8 cellular contexts compared by ENCODE assay signal in genomic region chr3:61250784-61251173, GRCh38. TPM values are rescaled to one million over a fixed set of nuclear protein-coding genes. Genes with fewer than 3 reads are reported as not detected.
DNase-seq lines count a peak whose midpoint lies in the region; ATAC-seq lines count a peak whose summit lies in the region.

No MANE protein-coding gene starts in this region.

- no peaks in the 10 kb centered on the region for H3K9me3 ChIP-seq in CD8-positive, alpha-beta memory T cell (ENCODE audit: low read length)
- no peaks in the 10 kb centered on the region for H3K9me3 ChIP-seq in trophoblast cell (ENCODE audit: insufficient read depth, low read depth, low read length)

- no peak overlapping the region for H3K23ac ChIP-seq in trophoblast cell (ENCODE audit: low read length)

- H3K4me2 ChIP-seq in trophoblast cell (ENCODE audit: low read length) = peak overlapping the region; percentile 90

- peak in 1 of 5 donors; percentile 2 for DNase-seq in CD8-positive, alpha-beta memory T cell
- DNase-seq in Jurkat, Clone E6-1 (ENCODE audit: low read depth, low spot score) = no peak
- peak; percentile 33 to 42 for DNase-seq in activated T-cell treated with anti-CD3 and anti-CD28 coated beads, Interleukin-2, amount 50 U/mL, for 48 hours
- peak; percentile 13 for DNase-seq in germinal center (ENCODE audit: low spot score)
- peak; percentile 61 to 77 for DNase-seq in trophoblast cell
- DNase-seq in NCI-H2081 treated with DMSO at 0.1 percent for 48 hours (lab: John Stamatoyannopoulos, UW) = no peak

- peaks cover 3% of the 10 kb centered on the region for H3K79me1 ChIP-seq in trophoblast cell (ENCODE audit: low read length)

- peak overlapping the region; percentile 18 for H2BK5ac ChIP-seq in trophoblast cell (ENCODE audit: low read depth, low read length, poor library complexity)

- H3K4me1 ChIP-seq in CD8-positive, alpha-beta memory T cell (ENCODE audit: insufficient read depth, low read length) = peaks cover 16% of the 10 kb centered on the region
- H3K4me1 ChIP-seq in trophoblast cell (ENCODE audit: control insufficient read depth in 1 of 2, insufficient read depth in 2 of 2, low read length in 2 of 2) = peaks cover 5 to 9% of the 10 kb centered on the region in 2 experiments

- H3K36me3 Mint-ChIP-seq in CD8-positive, alpha-beta memory T cell = peaks cover 0 to 4% (median 3%) of the 10 kb centered on the region in 3 donors

- H3K14ac ChIP-seq in trophoblast cell (ENCODE audit: low read length) = peak overlapping the region; percentile 31

- POLR2A ChIA-PET in CD8-positive, alpha-beta memory T cell (lab: Charles Lee) = no interaction called here

- peak overlapping the region; percentile 81 to 91 (median 90) for H3K4me3 Mint-ChIP-seq in CD8-positive, alpha-beta memory T cell

- H2AK5ac ChIP-seq in trophoblast cell (ENCODE audit: low read length) = no peak overlapping the region

- H2BK120ac ChIP-seq in trophoblast cell (ENCODE audit: insufficient read depth, low read length, poor library complexity) = no peak overlapping the region

- WGBS in trophoblast cell (ENCODE audit: extremely low coverage, insufficient coverage, insufficient read length) = no CpG with 5 or more reads among the region's 21 CpGs

- H3K27ac ChIP-seq in CD8-positive, alpha-beta memory T cell (ENCODE audit: low read depth, low read length) = peak overlapping the region; percentile 47
- H3K27ac ChIP-seq in trophoblast cell (ENCODE audit: low read depth, low read length) = no peak overlapping the region

- no peaks in the 10 kb centered on the region for H3K9me3 Mint-ChIP-seq in CD8-positive, alpha-beta memory T cell

- H3K18ac ChIP-seq in trophoblast cell (ENCODE audit: low read length) = peak overlapping the region; percentile 67

- H3K27me3 ChIP-seq in CD8-positive, alpha-beta memory T cell (ENCODE audit: insufficient read depth, low read length, poor library complexity, severe bottlenecking) = no peaks in the 10 kb centered on the region
- H3K27me3 ChIP-seq in trophoblast cell (ENCODE audit: insufficient read depth, low read length) = no peaks in the 10 kb centered on the region

- H3K4ac ChIP-seq in trophoblast cell (ENCODE audit: low read depth, low read length) = peak overlapping the region; percentile 35

- peaks cover 13 to 20% of the 10 kb centered on the region in 2 donors for H3K27me3 Mint-ChIP-seq in CD8-positive, alpha-beta memory T cell

- H3K36me3 ChIP-seq in CD8-positive, alpha-beta memory T cell (ENCODE audit: insufficient read depth, low read length) = no peaks in the 10 kb centered on the region
- no peaks in the 10 kb centered on the region for H3K36me3 ChIP-seq in trophoblast cell (ENCODE audit: control insufficient read depth in 1 of 2, insufficient read depth in 2 of 2, low read length in 2 of 2)

- ATAC-seq in HG03520 (IDR thresholded peaks at IDR 0.05; ENCODE audit: unreplicated experiment) (no peak), HG03039 (IDR thresholded peaks at IDR 0.05; ENCODE audit: unreplicated experiment) (no peak)

- CTCF ChIA-PET in CD8-positive, alpha-beta memory T cell (lab: Charles Lee) = no interaction called here

- H3K27ac Mint-ChIP-seq in CD8-positive, alpha-beta memory T cell = peak overlapping the region in 7 of 8 donors; percentile 59 to 85 (median 81)

- no peaks in the 10 kb centered on the region for H3K79me2 ChIP-seq in trophoblast cell (ENCODE audit: control insufficient read depth, insufficient read depth, low read length, poor library complexity)

- peak overlapping the region; percentile 74 for H4K91ac ChIP-seq in trophoblast cell (ENCODE audit: low read depth, low read length)

- peak overlapping the region; percentile 85 for H4K8ac ChIP-seq in trophoblast cell (ENCODE audit: low read depth, low read length)

- no peak overlapping the region for H2BK12ac ChIP-seq in trophoblast cell (ENCODE audit: low read length)

- peaks cover 21 to 28% (median 22%) of the 10 kb centered on the region in 3 donors for H3K4me1 Mint-ChIP-seq in CD8-positive, alpha-beta memory T cell

- H4K12ac ChIP-seq in trophoblast cell (ENCODE audit: low read depth, low read length) = peak overlapping the region; percentile 20

- peak overlapping the region; percentile 84 for H3K4me3 ChIP-seq in CD8-positive, alpha-beta memory T cell (ENCODE audit: low read length)
- H3K4me3 ChIP-seq in Jurkat, Clone E6-1 (ENCODE audit: low read length) = peak overlapping the region; percentile 51
- H3K4me3 ChIP-seq in trophoblast cell (ENCODE audit: low read depth, low read length) = peak overlapping the region; percentile 85

- H2AFZ ChIP-seq in trophoblast cell (ENCODE audit: insufficient read depth, low read length, poor library complexity) = peak overlapping the region; percentile 74

- H3K9ac ChIP-seq in trophoblast cell (ENCODE audit: low read length) = no peak overlapping the region

RNA-seq across cellular contexts. Expression of gene FHIT, which starts 0.5 kb away (rescaled TPM):
- 1 to 10 TPM; 4.1 to 4.2 TPM for total RNA-seq in CD8-positive, alpha-beta memory T cell
- polyA plus RNA-seq in CD8-positive, alpha-beta memory T cell = 7.4 TPM
- polyA plus RNA-seq in Jurkat, Clone E6-1 (2012; ENCODE audit: insufficient read depth, insufficient read length) = 1.2 TPM
- 3.1 and 6.1 TPM in 2 replicates for polyA plus RNA-seq in trophoblast cell (2013)

Comparison
In these comparisons a context has a peak if more than half of its experiments do, and no peak if none do; other contexts are left out.
1. DNase-seq: peak in activated T-cell treated with anti-CD3 and anti-CD28 coated beads, Interleukin-2, amount 50 U/mL, for 48 hours (2 of 2), germinal center (single experiment) and trophoblast cell (2 of 2); none in Jurkat, Clone E6-1 (single experiment) and NCI-H2081 treated with DMSO at 0.1 percent for 48 hours (single experiment).
2. Peak in every context shown above with its lines, with median percentiles within 50 percentile points of each other: H3K4me3 ChIP-seq.